18 cellular contexts compared by ENCODE assay signal in the genomic region with DNA sequence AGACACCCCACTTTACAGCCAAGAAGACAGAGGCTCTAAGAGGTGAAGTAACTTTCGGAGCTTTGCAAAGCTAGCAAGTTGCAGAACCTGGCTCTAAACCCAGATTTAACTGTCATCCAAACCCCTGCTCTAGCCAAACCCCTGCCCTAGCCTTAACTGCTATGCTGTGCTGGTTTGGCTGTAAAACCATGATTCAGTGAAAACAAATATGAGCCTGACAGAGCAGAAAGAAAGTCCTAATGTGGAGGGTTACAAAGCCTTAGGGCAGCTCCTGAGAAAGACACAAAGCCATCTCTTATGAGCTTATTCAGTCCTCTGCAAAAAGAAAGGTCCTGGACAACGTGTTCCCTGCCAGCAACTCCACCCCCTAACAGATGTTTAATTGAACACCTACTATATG.
"Had no signal": no experiment of that assay in that cellular context is flagged by ENCODE, and none has a peak within 500 bp of the region (broad histone marks: within the 10 kb centered on the region; RNA-seq: fewer than 3 reads in every experiment).

No MANE protein-coding gene starts in this region.

- H3K4me3 Mint-ChIP-seq: activated CD4-positive, alpha-beta T cell treated with anti-CD3 and anti-CD28 coated beads, Interleukin-2, amount 10 ng/mL, durations not matched to agents 7 days and 5 days; activated naive CD4-positive, alpha-beta T cell treated with anti-CD3 and anti-CD28 coated beads for 36 hours; brain; dendritic cell treated with granulocyte-macrophage colony-stimulating factor and Interleukin-4, amounts not matched to agents 40 ng/mL and 50 ng/mL, for 4 days; natural killer cell treated with Interleukin-12 subunit alpha and Interleukin-12 subunit beta and Interleukin-15 and Interleukin-18, amount 100 ng/mL, for 72 hours; stimulated activated naive CD8-positive, alpha-beta T cell treated with anti-CD3 and anti-CD28 coated beads, Interleukin-15, amount 100 ng/mL, for 72 hours; WTC11 had no signal

- H3K36me3 Mint-ChIP-seq: brain; natural killer cell treated with Interleukin-12 subunit alpha and Interleukin-12 subunit beta and Interleukin-15 and Interleukin-18, amount 100 ng/mL, for 72 hours; WTC11 had no signal

- DNase-seq: activated CD4-positive, alpha-beta T cell treated with anti-CD3 and anti-CD28 coated beads, Interleukin-2, amount 10 ng/mL, durations not matched to agents 7 days and 5 days; activated CD8-positive, alpha-beta memory T cell treated with anti-CD3 and anti-CD28 coated beads for 24 hours; activated naive CD4-positive, alpha-beta T cell treated with anti-CD3 and anti-CD28 coated beads for 36 hours; cerebellar nuclear complex; glutamatergic neuron; left colon; occipital lobe; right lobe of liver; stimulated activated CD4-positive, alpha-beta T cell treated with anti-CD3 and anti-CD28 coated beads, Interleukin-2, amount 100 ng/mL, for 24 hours; stimulated activated naive CD8-positive, alpha-beta T cell treated with anti-CD3 and anti-CD28 coated beads, Interleukin-15, amount 100 ng/mL, for 72 hours; uterus had no signal

- H3K4me1 ChIP-seq: adrenal gland, psoas muscle, right lobe of liver had no signal

- H3K9me3 Mint-ChIP-seq: activated CD4-positive, alpha-beta T cell treated with anti-CD3 and anti-CD28 coated beads, Interleukin-2, amount 10 ng/mL, durations not matched to agents 7 days and 5 days; activated naive CD4-positive, alpha-beta T cell treated with anti-CD3 and anti-CD28 coated beads for 36 hours; dendritic cell treated with granulocyte-macrophage colony-stimulating factor and Interleukin-4, amounts not matched to agents 40 ng/mL and 50 ng/mL, for 4 days; natural killer cell treated with Interleukin-12 subunit alpha and Interleukin-12 subunit beta and Interleukin-15 and Interleukin-18, amount 100 ng/mL, for 72 hours; stimulated activated naive CD8-positive, alpha-beta T cell treated with anti-CD3 and anti-CD28 coated beads, Interleukin-15, amount 100 ng/mL, for 72 hours; WTC11 had no signal

- H3K27ac Mint-ChIP-seq: activated CD4-positive, alpha-beta T cell treated with anti-CD3 and anti-CD28 coated beads, Interleukin-2, amount 10 ng/mL, durations not matched to agents 7 days and 5 days; activated naive CD4-positive, alpha-beta T cell treated with anti-CD3 and anti-CD28 coated beads for 36 hours; dendritic cell treated with granulocyte-macrophage colony-stimulating factor and Interleukin-4, amounts not matched to agents 40 ng/mL and 50 ng/mL, for 4 days; stimulated activated naive CD8-positive, alpha-beta T cell treated with anti-CD3 and anti-CD28 coated beads, Interleukin-15, amount 100 ng/mL, for 72 hours; WTC11 had no signal

- H3K9me3 ChIP-seq: adrenal gland, psoas muscle, right lobe of liver, thoracic aorta, uterus had no signal

- H3K27me3 ChIP-seq: adrenal gland, right lobe of liver, uterus had no signal

- H3K36me3 ChIP-seq: adrenal gland, right lobe of liver, thoracic aorta, uterus had no signal

- H3K27ac ChIP-seq: adrenal gland, psoas muscle, right lobe of liver, thoracic aorta had no signal

- ATAC-seq: left colon; natural killer cell treated with Interleukin-12 subunit alpha and Interleukin-12 subunit beta and Interleukin-15 and Interleukin-18, amount 100 ng/mL, for 72 hours; psoas muscle; right lobe of liver; stimulated activated naive CD8-positive, alpha-beta T cell treated with anti-CD3 and anti-CD28 coated beads, Interleukin-15, amount 100 ng/mL, for 72 hours; WTC11 had no signal

- H3K27me3 Mint-ChIP-seq: activated CD4-positive, alpha-beta T cell treated with anti-CD3 and anti-CD28 coated beads, Interleukin-2, amount 10 ng/mL, durations not matched to agents 7 days and 5 days; dendritic cell treated with granulocyte-macrophage colony-stimulating factor and Interleukin-4, amounts not matched to agents 40 ng/mL and 50 ng/mL, for 4 days; natural killer cell treated with Interleukin-12 subunit alpha and Interleukin-12 subunit beta and Interleukin-15 and Interleukin-18, amount 100 ng/mL, for 72 hours; stimulated activated naive CD8-positive, alpha-beta T cell treated with anti-CD3 and anti-CD28 coated beads, Interleukin-15, amount 100 ng/mL, for 72 hours had no signal

- H3K4me3 ChIP-seq: adrenal gland, psoas muscle, right lobe of liver, thoracic aorta, uterus had no signal
